Comparison of ENCODE assay signal across 9 cellular contexts in the genomic region with DNA sequence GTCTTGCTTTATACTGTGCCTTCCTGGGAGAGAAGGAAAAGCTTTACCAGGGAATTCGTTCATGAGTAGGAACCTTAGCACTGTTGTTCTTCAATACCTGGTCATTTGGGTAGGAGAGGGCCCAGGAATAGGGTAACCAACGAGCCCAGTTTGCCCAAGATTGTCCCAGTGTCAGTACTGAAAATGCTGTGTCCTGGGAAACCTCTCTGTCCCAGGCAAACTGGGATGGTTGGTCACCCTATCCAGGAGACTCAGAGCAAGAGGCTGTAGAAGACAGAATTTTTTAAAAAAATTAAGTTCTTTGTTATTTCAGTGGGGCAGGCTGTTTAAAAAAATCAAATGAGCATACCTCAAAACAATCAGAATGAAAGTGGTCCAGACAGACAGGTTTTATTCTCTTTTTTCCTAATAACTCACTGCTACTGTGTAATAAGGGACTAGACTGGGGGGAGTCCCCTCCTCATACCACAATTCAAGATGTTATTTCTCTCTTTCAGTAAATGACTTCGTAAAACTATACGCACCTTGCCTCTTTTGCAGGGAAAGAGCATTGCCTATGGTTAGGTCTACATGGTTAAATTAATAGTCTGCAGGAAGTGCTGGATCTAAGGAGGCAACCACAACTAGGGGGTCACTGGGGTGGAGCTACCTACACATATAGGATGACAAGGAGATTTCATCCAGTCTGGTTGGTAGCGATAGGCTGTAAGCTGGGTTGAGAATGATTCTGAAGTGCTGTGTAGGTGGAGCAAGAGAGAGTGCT. TPM values are rescaled to one million over a fixed set of nuclear protein-coding genes. Genes with fewer than 3 reads are reported as not detected.
DNase-seq lines count a peak whose midpoint lies in the region; ATAC-seq and TF ChIP-seq lines count a peak whose summit lies in the region.
"Had no signal": no experiment of that assay in that cellular context is flagged by ENCODE, and none has a peak within 500 bp of the region (broad histone marks: within the 10 kb centered on the region; RNA-seq: fewer than 3 reads in every experiment).

No MANE protein-coding gene starts in this region.

- no TSS peak for BruUV-seq in PC-3 (replicated peaks; lab: Mats Ljungman, UMichigan)

- H3F3A ChIP-seq in PC-3 (ENCODE audit: low read length, unreplicated experiment), result peaks cover 13% of the 10 kb centered on the region

- no peaks in the 10 kb centered on the region for H3K9me2 ChIP-seq in PC-3 (replicated peaks; ENCODE audit: low read length)

- no peak overlapping the region for H3K27ac ChIP-seq in PC-3 (ENCODE audit: low read length)

- H4K20me1 ChIP-seq in PC-3 (ENCODE audit: low read length), result peaks cover 4% of the 10 kb centered on the region; the same call in 1 of the 2 replicates

- H3K4me1 ChIP-seq in PC-3 (ENCODE audit: insufficient read depth, low read length), result peaks cover 51% of the 10 kb centered on the region

- CTCF ChIA-PET in PC-3 (lab: Charles Lee), result no interaction called here

- POLR2A ChIA-PET in PC-3 (lab: Charles Lee; ENCODE audit: unreplicated experiment), result no interaction called here

- ATAC-seq in HG02852 (IDR thresholded peaks at IDR 0.05; ENCODE audit: unreplicated experiment) (peak; percentile 66), PC-3 (no peak), left ventricle myocardium superior (no peak)

- no peak overlapping the region for H3K9ac ChIP-seq in PC-3 (ENCODE audit: low read length)

- no peaks in the 10 kb centered on the region for H3K36me3 ChIP-seq in PC-3 (ENCODE audit: low read depth, low read length)

- H3K9me3 ChIP-seq in PC-3 (ENCODE audit: low read length), result no peaks in the 10 kb centered on the region

- no peaks in the 10 kb centered on the region for H3K27me3 ChIP-seq in PC-3 (ENCODE audit: low read length)

- peak; percentile 46 for DNase-seq in activated CD4-positive, CD25-positive, alpha-beta regulatory T cell treated with anti-CD3 and anti-CD28 coated beads, Interleukin-2, amount 50 U/mL, for 72 hours
- peak; percentile 37 for DNase-seq in stimulated activated CD4-positive, alpha-beta T cell treated with anti-CD3 and anti-CD28 coated beads, Interleukin-4, amount 100 ng/mL, for 1 hour
- no peak for DNase-seq in PC-3
- DNase-seq in NOMO-1 treated with DMSO at 0.1 percent for 48 hours (lab: John Stamatoyannopoulos, UW; ENCODE audit: unreplicated experiment), result no peak
- no peak for DNase-seq in left ventricle myocardium superior
- DNase-seq: naive thymus-derived CD8-positive, alpha-beta T cell; NCI-H1417 had no signal

- intact Hi-C loops in PC-3 (cut with micrococcal nuclease), result loop anchor here (5.0 kb wide), 2 partner anchors 151 to 271 kb away; no protein-coding TSS in a partner anchor
- intact Hi-C loops in left ventricle myocardium superior (cut with micrococcal nuclease), result loop anchor here (10.0 kb wide), 1 partner anchor 64 kb away; no protein-coding TSS in a partner anchor

- H3K4me2 ChIP-seq in PC-3 (ENCODE audit: low read length), result no peak overlapping the region

- no peak overlapping the region for H3K4me3 ChIP-seq in PC-3 (ENCODE audit: low read length)

- H2AFZ ChIP-seq in PC-3 (ENCODE audit: low read length), result no peak overlapping the region

- peak; percentile 7 for TF ChIP-seq POLR2A in GM19099 (IDR thresholded peaks at IDR 0.05; ENCODE audit: extremely low read depth, insufficient read length, low read depth)

- H3K79me2 ChIP-seq in PC-3 (ENCODE audit: low read length), result 0 out of 2 replicates have a peak, but pooled peaks cover 9% of the 10 kb centered on the region

- no peak for TF ChIP-seq CTCF in PC-3 (conservative IDR thresholded peaks at IDR 0.05; ENCODE audit: low read depth, low read length)

RNA-seq across cellular contexts. Expression of gene FAM133B, which starts 41.1 kb away (rescaled TPM):
- total RNA-seq in PC-3 (2014; rRNA removed) (22.6 and 25.9 TPM in 2 replicates), left ventricle myocardium superior (14.8 TPM)

Comparison
In these comparisons a context has a peak if more than half of its experiments do, and no peak if none do; other contexts are left out.
1. DNase-seq: peak in activated CD4-positive, CD25-positive, alpha-beta regulatory T cell treated with anti-CD3 and anti-CD28 coated beads, Interleukin-2, amount 50 U/mL, for 72 hours (single experiment) and stimulated activated CD4-positive, alpha-beta T cell treated with anti-CD3 and anti-CD28 coated beads, Interleukin-4, amount 100 ng/mL, for 1 hour (single experiment); none in PC-3 (single experiment), NOMO-1 treated with DMSO at 0.1 percent for 48 hours (single experiment) and left ventricle myocardium superior (single experiment).